9 cellular contexts compared by ENCODE assay signal in the genomic region with DNA sequence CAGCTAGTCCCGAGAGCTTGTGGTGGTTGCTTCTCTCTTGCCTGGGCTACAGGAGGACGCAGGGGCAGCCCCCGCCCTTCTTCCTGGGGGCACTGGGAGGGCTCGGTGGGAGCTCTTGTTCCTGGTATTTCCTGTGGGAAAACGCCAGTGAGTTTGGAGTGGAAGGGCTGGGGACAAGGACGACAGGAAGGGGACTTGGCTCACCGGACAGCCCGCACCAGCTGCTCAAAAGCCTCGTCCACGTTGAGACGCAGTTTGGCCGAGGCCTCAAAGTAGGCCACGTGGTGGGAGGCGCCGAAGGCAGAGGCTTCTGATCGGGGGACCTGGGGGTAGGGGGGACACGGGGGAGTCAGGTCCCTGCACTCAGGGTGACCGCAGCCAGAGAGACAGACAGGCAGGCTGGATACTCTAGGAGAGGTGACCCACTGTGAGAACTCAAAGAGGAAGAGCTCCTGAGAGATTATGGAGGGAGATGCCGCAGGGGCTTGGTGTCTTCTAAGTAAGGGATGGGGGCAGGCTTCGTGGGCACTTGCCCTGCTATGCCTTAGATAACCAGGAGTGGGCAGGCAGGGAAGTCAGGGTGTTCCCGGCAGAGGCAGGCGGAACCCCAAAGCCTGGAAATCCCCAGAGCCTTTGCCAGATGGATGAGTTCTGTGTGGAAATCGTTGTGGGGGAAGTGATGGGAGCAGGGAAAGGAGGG. TPM values are rescaled to one million over a fixed set of nuclear protein-coding genes. Genes with fewer than 3 reads are reported as not detected.
DNase-seq lines count a peak whose midpoint lies in the region; ATAC-seq, FAIRE-seq and TF ChIP-seq lines count a peak whose summit lies in the region.
"Had no signal": no experiment of that assay in that cellular context is flagged by ENCODE, and none has a peak within 500 bp of the region (broad histone marks: within the 10 kb centered on the region; RNA-seq: fewer than 3 reads in every experiment).

No MANE protein-coding gene starts in this region.

- H2AFZ ChIP-seq in astrocyte (ENCODE audit: low read depth, low read length) = no peak overlapping the region

- no peak overlapping the region for H3K4me2 ChIP-seq in astrocyte (ENCODE audit: low read length)

- TF ChIP-seq POLR2A in transverse colon (IDR thresholded peaks at IDR 0.05) = no peak

- H3K4me3 ChIP-seq in astrocyte (ENCODE audit: insufficient read depth, low read depth, low read length) = no peak overlapping the region
- no peak overlapping the region for H3K4me3 ChIP-seq in kidney epithelial cell (ENCODE audit: low read depth, low read length)
- H3K4me3 ChIP-seq in transverse colon = no peak overlapping the region

- no peak for DNase-seq in activated naive CD8-positive, alpha-beta T cell treated with anti-CD3 and anti-CD28 coated beads, Interleukin-2, amount 50 U/mL, for 24 hours
- no peak for DNase-seq in astrocyte (ENCODE audit: low read depth)
- no peak for DNase-seq in kidney epithelial cell (ENCODE audit: low read depth)
- no peak for DNase-seq in transverse colon
- no peak for DNase-seq in natural killer cell treated with Interleukin-12 subunit alpha and Interleukin-12 subunit beta and Interleukin-15 and Interleukin-18, amount 100 ng/mL, for 72 hours (ENCODE audit: low spot score)
- no peak for DNase-seq in left lobe of liver (ENCODE audit: low spot score)
- no peak for DNase-seq in C1 segment of cervical spinal cord (lab: John Stamatoyannopoulos, UW)

- H3K9ac ChIP-seq in astrocyte (ENCODE audit: low read length) = no peak overlapping the region

- in situ Hi-C loops in transverse colon (cut with MboI; ENCODE audit: low pct_ligation_motif_present in 1 of 4, low pct_unique_long_range_greater_than_20kb in 1 of 4, low sequenced_read_pairs in 3 of 4) = no loop called here

- H3K27ac Mint-ChIP-seq in activated naive CD8-positive, alpha-beta T cell = peak overlapping the region; percentile 41
- no peak overlapping the region for H3K27ac Mint-ChIP-seq in activated naive CD8-positive, alpha-beta T cell treated with anti-CD3 and anti-CD28 coated beads, Interleukin-2, amount 50 U/mL, for 24 hours
- no peak overlapping the region for H3K27ac Mint-ChIP-seq in astrocyte (ENCODE audit: unreplicated experiment)
- H3K27ac Mint-ChIP-seq in natural killer cell treated with Interleukin-12 subunit alpha and Interleukin-12 subunit beta and Interleukin-15 and Interleukin-18, amount 100 ng/mL, for 72 hours = peak overlapping the region in 1 of 2 donors; percentile 51

- ATAC-seq in activated naive CD8-positive, alpha-beta T cell treated with anti-CD3 and anti-CD28 coated beads, Interleukin-2, amount 50 U/mL, for 24 hours = no peak
- ATAC-seq in natural killer cell treated with Interleukin-12 subunit alpha and Interleukin-12 subunit beta and Interleukin-15 and Interleukin-18, amount 100 ng/mL, for 72 hours = no peak
- ATAC-seq in left lobe of liver = no peak

- H3K4me3 Mint-ChIP-seq in activated naive CD8-positive, alpha-beta T cell = no peak overlapping the region
- H3K4me3 Mint-ChIP-seq in activated naive CD8-positive, alpha-beta T cell treated with anti-CD3 and anti-CD28 coated beads, Interleukin-2, amount 50 U/mL, for 24 hours = no peak overlapping the region
- H3K4me3 Mint-ChIP-seq in astrocyte (ENCODE audit: unreplicated experiment) = peak overlapping the region; percentile 64
- no peak overlapping the region for H3K4me3 Mint-ChIP-seq in natural killer cell treated with Interleukin-12 subunit alpha and Interleukin-12 subunit beta and Interleukin-15 and Interleukin-18, amount 100 ng/mL, for 72 hours

- H3K4me1 ChIP-seq in astrocyte (ENCODE audit: insufficient read depth, low read length) (peaks cover 24% of the 10 kb centered on the region), transverse colon (peaks cover 0 to 39% (median 24%) of the 10 kb centered on the region in 4 donors)

- no peak for TF ChIP-seq CTCF in astrocyte (IDR thresholded peaks at IDR 0.05; ENCODE audit: insufficient read depth, low read depth, low read length)
- TF ChIP-seq CTCF in kidney epithelial cell (IDR thresholded peaks at IDR 0.05; ENCODE audit: insufficient read depth, low read length, poor library complexity, severe bottlenecking) = peak; percentile 3
- no peak for TF ChIP-seq CTCF in transverse colon (IDR thresholded peaks at IDR 0.05)

- intact Hi-C loops in transverse colon (cut with DNase I; ENCODE audit: low total_unique reads) = loop anchor here (5.0 kb wide), 1 partner anchor 43 kb away; a partner anchor contains a TSS

- WGBS in transverse colon (ENCODE audit: low coverage in 1 of 2), 2 donors = 56% methylated on average over 23 of the region's 23 CpGs; no CpG with 5 or more reads in 1 of the 2 donors

- H3K27me3 ChIP-seq in astrocyte (ENCODE audit: insufficient read depth, low read length) = no peaks in the 10 kb centered on the region
- H3K27me3 ChIP-seq in kidney epithelial cell (ENCODE audit: control insufficient read depth, insufficient read depth, low read length) = no peaks in the 10 kb centered on the region
- no peaks in the 10 kb centered on the region for H3K27me3 ChIP-seq in transverse colon

- peaks cover 23% of the 10 kb centered on the region for H3K4me1 Mint-ChIP-seq in activated naive CD8-positive, alpha-beta T cell (ENCODE audit: low read depth)
- H3K4me1 Mint-ChIP-seq in activated naive CD8-positive, alpha-beta T cell treated with anti-CD3 and anti-CD28 coated beads, Interleukin-2, amount 50 U/mL, for 24 hours = peaks cover 17% of the 10 kb centered on the region
- peaks cover 14% of the 10 kb centered on the region for H3K4me1 Mint-ChIP-seq in astrocyte (ENCODE audit: low read depth, unreplicated experiment)
- peaks cover 20 to 22% of the 10 kb centered on the region in 2 donors for H3K4me1 Mint-ChIP-seq in natural killer cell treated with Interleukin-12 subunit alpha and Interleukin-12 subunit beta and Interleukin-15 and Interleukin-18, amount 100 ng/mL, for 72 hours (ENCODE audit: low read depth in 2 of 2)

- H3K36me3 Mint-ChIP-seq in activated naive CD8-positive, alpha-beta T cell = no peaks in the 10 kb centered on the region
- H3K36me3 Mint-ChIP-seq in activated naive CD8-positive, alpha-beta T cell treated with anti-CD3 and anti-CD28 coated beads, Interleukin-2, amount 50 U/mL, for 24 hours (ENCODE audit: low read depth) = peaks cover 1% of the 10 kb centered on the region
- H3K36me3 Mint-ChIP-seq in astrocyte (ENCODE audit: low read depth, unreplicated experiment) = peaks cover 5% of the 10 kb centered on the region
- H3K36me3 Mint-ChIP-seq in natural killer cell treated with Interleukin-12 subunit alpha and Interleukin-12 subunit beta and Interleukin-15 and Interleukin-18, amount 100 ng/mL, for 72 hours = no peaks in the 10 kb centered on the region

- FAIRE-seq in astrocyte (lab: Jason Lieb, UNC) = no peak
- FAIRE-seq: bronchial epithelial cell had no signal

- H3K79me2 ChIP-seq in astrocyte (ENCODE audit: insufficient read depth, low read length) = peaks cover 10% of the 10 kb centered on the region

- H3K36me3 ChIP-seq in astrocyte (ENCODE audit: insufficient read depth, low read length) (no peaks in the 10 kb centered on the region), kidney epithelial cell (ENCODE audit: control insufficient read depth, insufficient read depth, low read length) (no peaks in the 10 kb centered on the region), transverse colon (no peaks in the 10 kb centered on the region)

- no peaks in the 10 kb centered on the region for H3K9me3 Mint-ChIP-seq in activated naive CD8-positive, alpha-beta T cell (ENCODE audit: low read depth)
- H3K9me3 Mint-ChIP-seq in activated naive CD8-positive, alpha-beta T cell treated with anti-CD3 and anti-CD28 coated beads, Interleukin-2, amount 50 U/mL, for 24 hours = no peaks in the 10 kb centered on the region
- peaks cover 1% of the 10 kb centered on the region for H3K9me3 Mint-ChIP-seq in astrocyte (ENCODE audit: unreplicated experiment)
- H3K9me3 Mint-ChIP-seq in natural killer cell treated with Interleukin-12 subunit alpha and Interleukin-12 subunit beta and Interleukin-15 and Interleukin-18, amount 100 ng/mL, for 72 hours = no peaks in the 10 kb centered on the region

- H3K27me3 Mint-ChIP-seq in activated naive CD8-positive, alpha-beta T cell = no peaks in the 10 kb centered on the region
- H3K27me3 Mint-ChIP-seq in activated naive CD8-positive, alpha-beta T cell treated with anti-CD3 and anti-CD28 coated beads, Interleukin-2, amount 50 U/mL, for 24 hours = no peaks in the 10 kb centered on the region
- H3K27me3 Mint-ChIP-seq in astrocyte (ENCODE audit: low read depth, unreplicated experiment) = no peaks in the 10 kb centered on the region
- peaks cover 0 to 4% of the 10 kb centered on the region in 2 donors for H3K27me3 Mint-ChIP-seq in natural killer cell treated with Interleukin-12 subunit alpha and Interleukin-12 subunit beta and Interleukin-15 and Interleukin-18, amount 100 ng/mL, for 72 hours

- no peak for TF ChIP-seq EP300 in transverse colon (IDR thresholded peaks at IDR 0.05; ENCODE audit: low read depth)

- peaks cover 4% of the 10 kb centered on the region for H4K20me1 ChIP-seq in astrocyte (ENCODE audit: insufficient read depth, low read length)

- no peak overlapping the region for H3K27ac ChIP-seq in astrocyte (ENCODE audit: low read depth, low read length)
- peak overlapping the region; percentile 14 to 36 (median 24) for H3K27ac ChIP-seq in transverse colon

- H3K9me3 ChIP-seq in astrocyte (ENCODE audit: insufficient read depth, low read depth, low read length) = no peaks in the 10 kb centered on the region
- H3K9me3 ChIP-seq in transverse colon = no peaks in the 10 kb centered on the region

RNA-seq across cellular contexts. Expression of a gene that starts 4.3 kb away (rescaled TPM):
- total RNA-seq in astrocyte (94.7 and 104 TPM in 2 replicates), kidney epithelial cell (32.8 and 44.1 TPM in 2 replicates), transverse colon (10 to 100 TPM; 31.8 to 97.6 (median 58.2) TPM), left lobe of liver (8.9 TPM)
- 10 to 100 TPM in 1 of 2 donors, 1 to 10 TPM in 1; 4.1 to 10.4 TPM for total RNA-seq in natural killer cell treated with Interleukin-12 subunit alpha and Interleukin-12 subunit beta and Interleukin-15 and Interleukin-18, amount 100 ng/mL, for 72 hours

RNA-seq across cellular contexts. Expression of a gene that starts 6.3 kb away (rescaled TPM):
- total RNA-seq in astrocyte (105 and 107 TPM in 2 replicates), kidney epithelial cell (38.9 and 51.1 TPM in 2 replicates), transverse colon (100 to 1,000 TPM in 1 of 4 donors, 10 to 100 TPM in 3; 20.2 to 118 (median 32.7) TPM), left lobe of liver (35.5 TPM)
- total RNA-seq in natural killer cell treated with Interleukin-12 subunit alpha and Interleukin-12 subunit beta and Interleukin-15 and Interleukin-18, amount 100 ng/mL, for 72 hours = 100 to 1,000 TPM in 1 of 2 donors, 10 to 100 TPM in 1; 75.8 to 106 TPM

RNA-seq across cellular contexts. Expression of a gene that starts 30.0 kb away (rescaled TPM):
- total RNA-seq in astrocyte (63.0 and 68.1 TPM in 2 replicates), kidney epithelial cell (47.3 and 66.6 TPM in 2 replicates), transverse colon (100 to 1,000 TPM in 2 of 4 donors, 10 to 100 TPM in 2; 73.0 to 164 (median 104) TPM), left lobe of liver (50.1 TPM)
- 100 to 1,000 TPM; 167 to 185 TPM for total RNA-seq in natural killer cell treated with Interleukin-12 subunit alpha and Interleukin-12 subunit beta and Interleukin-15 and Interleukin-18, amount 100 ng/mL, for 72 hours

RNA-seq across cellular contexts. Expression of a gene that starts 30.1 kb away (rescaled TPM):
- total RNA-seq in astrocyte (26.6 and 31.5 TPM in 2 replicates), kidney epithelial cell (13.9 and 19.8 TPM in 2 replicates), transverse colon (10 to 100 TPM in 1 of 4 donors, 1 to 10 TPM in 3; 5.4 to 10.2 (median 6.9) TPM), left lobe of liver (13.7 TPM)
- 10 to 100 TPM; 45.9 to 98.0 TPM for total RNA-seq in natural killer cell treated with Interleukin-12 subunit alpha and Interleukin-12 subunit beta and Interleukin-15 and Interleukin-18, amount 100 ng/mL, for 72 hours

RNA-seq across cellular contexts. Expression of a gene that starts 41.4 kb away (rescaled TPM):
- total RNA-seq in astrocyte (215 and 235 TPM in 2 replicates), kidney epithelial cell (284 and 314 TPM in 2 replicates), transverse colon (100 to 1,000 TPM in 1 of 4 donors, 10 to 100 TPM in 3; 45.6 to 116 (median 70.3) TPM), left lobe of liver (28.7 TPM)
- 100 to 1,000 TPM; 268 to 457 TPM for total RNA-seq in natural killer cell treated with Interleukin-12 subunit alpha and Interleukin-12 subunit beta and Interleukin-15 and Interleukin-18, amount 100 ng/mL, for 72 hours
